Comparison of ENCODE assay signal across 26 cellular contexts in genomic region chr4:162116085-162116784, GRCh38. TPM values are rescaled to one million over a fixed set of nuclear protein-coding genes. Genes with fewer than 3 reads are reported as not detected.
DNase-seq lines count a peak whose midpoint lies in the region; ATAC-seq and TF ChIP-seq lines count a peak whose summit lies in the region.
"Had no signal": no experiment of that assay in that cellular context is flagged by ENCODE, and none has a peak within 500 bp of the region (broad histone marks: within the 10 kb centered on the region; RNA-seq: fewer than 3 reads in every experiment).

No MANE protein-coding gene starts in this region.

- H3K23ac ChIP-seq in H9 (ENCODE audit: insufficient read length, low read depth, low read length) = no peak overlapping the region

- peak overlapping the region; percentile 17 for H3K4me2 ChIP-seq in H9 (ENCODE audit: insufficient read depth, insufficient read length, low read length)
- H3K4me2 ChIP-seq: KMS-11 had no signal

- no peak overlapping the region for H4K8ac ChIP-seq in H9 (replicated peaks; ENCODE audit: insufficient read length, low read depth, low read length)

- H3K56ac ChIP-seq in H9 (ENCODE audit: insufficient read length, low read depth, low read length) = no peak overlapping the region

- H3K4me1 ChIP-seq in H9 (ENCODE audit: insufficient read depth, low read length) = peaks cover 7% of the 10 kb centered on the region
- H3K4me1 ChIP-seq: prostate gland, sigmoid colon, SJCRH30, thyroid gland, uterus had no signal

- no peak for TF ChIP-seq CTCF in H9 (conservative IDR thresholded peaks at IDR 0.05)
- TF ChIP-seq CTCF in WTC11 (IDR thresholded peaks at IDR 0.05) = no peak
- TF ChIP-seq CTCF in retinal pigment epithelial cell (conservative IDR thresholded peaks at IDR 0.05; ENCODE audit: low read depth, low read length) = no peak

- H3K4ac ChIP-seq in H9 (ENCODE audit: low read depth, low read length) = no peak overlapping the region

- no peak overlapping the region for H2BK5ac ChIP-seq in H9 (ENCODE audit: insufficient read length, low read length)

- CTCF ChIA-PET in WTC11 (lab: Charles Lee) = no interaction called here

- H3K4me1 Mint-ChIP-seq in H9 (peaks cover 33 to 38% of the 10 kb centered on the region in 2 experiments), WTC11 (peaks cover 47% of the 10 kb centered on the region)
- H3K4me1 Mint-ChIP-seq: activated T-helper 17 cell treated with anti-CD3 and anti-CD28 coated beads, Interleukin-2, amount 50 U/mL, for 72 hours; B cell had no signal

- no peaks in the 10 kb centered on the region for H3K23me2 ChIP-seq in H9 (ENCODE audit: insufficient read length, low read depth, low read length, poor library complexity, severe bottlenecking)

- H3K9me3 ChIP-seq in H9 (ENCODE audit: control insufficient read depth, low read depth, low read length) = no peaks in the 10 kb centered on the region
- H3K9me3 ChIP-seq: prostate gland, sigmoid colon, SJCRH30, thyroid gland, uterus had no signal

- ATAC-seq in WTC11 = peak; percentile 85
- ATAC-seq: activated CD8-positive, alpha-beta T cell treated with anti-CD3 and anti-CD28 coated beads, Interleukin-2, amount 10 ng/mL, durations not matched to agents 7 days and 5 days; activated T-helper 17 cell treated with anti-CD3 and anti-CD28 coated beads, Interleukin-2, amount 50 U/mL, for 72 hours; left lobe of liver had no signal

- POLR2A ChIA-PET in WTC11 (lab: Charles Lee) = interaction anchor here (0.9 kb wide), 1 partner anchor 10 kb away, joined by 3 read pairs; no protein-coding TSS in a partner anchor

- H3K36me3 Mint-ChIP-seq in H9 (ENCODE audit: insufficient read depth in 1 of 3, low read depth in 3 of 3) = peaks cover 0 to 4% (median 0%) of the 10 kb centered on the region in 3 experiments; a peak in 1 of 7 replicates
- no peaks in the 10 kb centered on the region for H3K36me3 Mint-ChIP-seq in WTC11

- no peak overlapping the region for H3T11ph ChIP-seq in H9 (ENCODE audit: low read length)

- DNase-seq in H9 = peak; percentile 41
- no peak for DNase-seq in WTC11 (ENCODE audit: low spot score)
- peak; percentile 76 for DNase-seq in islet precursor cell
- DNase-seq in retinal pigment epithelial cell (ENCODE audit: low read depth) = peak; percentile 17
- DNase-seq in dermis blood vessel endothelial cell = no peak
- no peak for DNase-seq in NCI-H2196 (lab: John Stamatoyannopoulos, UW; ENCODE audit: unreplicated experiment)
- DNase-seq in HPDE6-E6E7 (ENCODE audit: extremely low spot score) = no peak
- DNase-seq: ACHN; activated CD4-positive, alpha-beta T cell treated with anti-CD3 and anti-CD28 coated beads for 4 hours; activated CD8-positive, alpha-beta T cell treated with anti-CD3 and anti-CD28 coated beads, Interleukin-2, amount 10 ng/mL, durations not matched to agents 7 days and 5 days; activated naive CD4-positive, alpha-beta T cell treated with anti-CD3 and anti-CD28 coated beads, Interleukin-2, amount 50 U/mL, for 16 hours; brain microvascular endothelial cell; MM.1S; nucleus accumbens; RPMI8226; sigmoid colon; SJCRH30; stimulated activated CD4-positive, alpha-beta T cell treated with anti-CD3 and anti-CD28 coated beads, Interleukin-4, amount 100 ng/mL, for 1 hour; T-helper 9 cell; thyroid gland; uterus had no signal

- no peaks in the 10 kb centered on the region for H3K9me3 Mint-ChIP-seq in H9
- H3K9me3 Mint-ChIP-seq in WTC11 = no peaks in the 10 kb centered on the region

- no peak overlapping the region for H2BK20ac ChIP-seq in H9 (ENCODE audit: low read depth, low read length, poor library complexity, severe bottlenecking)

- no peak overlapping the region for H3K14ac ChIP-seq in H9 (ENCODE audit: insufficient read depth, low read length)

- peak overlapping the region; percentile 89 for H2AFZ ChIP-seq in H9 (ENCODE audit: low read length)

- H3K4me3 ChIP-seq in retinal pigment epithelial cell (ENCODE audit: low read length) = peak overlapping the region; percentile 15
- H3K4me3 ChIP-seq: prostate gland, sigmoid colon, SJCRH30, thyroid gland, uterus had no signal

- H2BK120ac ChIP-seq in H9 (ENCODE audit: low read depth, low read length, poor library complexity, severe bottlenecking) = no peak overlapping the region

- H3K27me3 ChIP-seq in H9 (ENCODE audit: insufficient read depth, low read length) = no peaks in the 10 kb centered on the region
- H3K27me3 ChIP-seq: brain microvascular endothelial cell, sigmoid colon, SJCRH30, thyroid gland had no signal

- H3K27ac Mint-ChIP-seq in H9 (peak overlapping the region in 2 of 3 experiments; percentile 78 to 97; a peak in 6 of 7 replicates), WTC11 (peak overlapping the region; percentile 47)
- H3K27ac Mint-ChIP-seq: activated CD8-positive, alpha-beta T cell treated with anti-CD3 and anti-CD28 coated beads, Interleukin-2, amount 10 ng/mL, durations not matched to agents 7 days and 5 days; activated T-helper 17 cell treated with anti-CD3 and anti-CD28 coated beads, Interleukin-2, amount 50 U/mL, for 72 hours; B cell had no signal

- H2BK15ac ChIP-seq in H9 (ENCODE audit: low read depth, low read length) = no peak overlapping the region

- H3K27ac ChIP-seq in H9 (ENCODE audit: insufficient read length, low read depth, low read length) = no peak overlapping the region
- H3K27ac ChIP-seq: brain microvascular endothelial cell, KMS-11, prostate gland, sigmoid colon, SJCRH30, thyroid gland, uterus had no signal

- H2BK12ac ChIP-seq in H9 (ENCODE audit: insufficient read length, low read depth, low read length) = no peak overlapping the region

- H4K20me1 ChIP-seq in H9 (ENCODE audit: control insufficient read depth, insufficient read depth, insufficient read length) = no peaks in the 10 kb centered on the region

- no peak overlapping the region for H4K91ac ChIP-seq in H9 (ENCODE audit: insufficient read length, low read depth, low read length)

- no peak overlapping the region for H4K5ac ChIP-seq in H9 (ENCODE audit: insufficient read length, low read depth, low read length)

- H3K79me2 ChIP-seq in H9 (ENCODE audit: insufficient read depth, low read length) = no peaks in the 10 kb centered on the region

- no CpG with 5 or more reads among the region's 13 CpGs for WGBS in H9 (ENCODE audit: extremely low coverage, insufficient read length, low lambda C conversion rate)

- no peaks in the 10 kb centered on the region for H3K79me1 ChIP-seq in H9 (ENCODE audit: insufficient read depth, low read depth, low read length, poor library complexity, severe bottlenecking)

- H3K27me3 Mint-ChIP-seq in H9 (ENCODE audit: low read depth) (no peaks in the 10 kb centered on the region), WTC11 (ENCODE audit: low read depth) (no peaks in the 10 kb centered on the region)
- H3K27me3 Mint-ChIP-seq: activated T-helper 17 cell treated with anti-CD3 and anti-CD28 coated beads, Interleukin-2, amount 50 U/mL, for 72 hours; B cell had no signal

- H3K4me3 Mint-ChIP-seq in H9 = peak overlapping the region in 1 of 2 experiments; percentile 70; a peak in 3 of 5 replicates
- no peak overlapping the region for H3K4me3 Mint-ChIP-seq in WTC11
- H3K4me3 Mint-ChIP-seq: activated CD8-positive, alpha-beta T cell treated with anti-CD3 and anti-CD28 coated beads, Interleukin-2, amount 10 ng/mL, durations not matched to agents 7 days and 5 days; activated T-helper 17 cell treated with anti-CD3 and anti-CD28 coated beads, Interleukin-2, amount 50 U/mL, for 72 hours; B cell had no signal

- H2AK5ac ChIP-seq in H9 (ENCODE audit: insufficient read length, low read length) = no peak overlapping the region

- no peak overlapping the region for H3K18ac ChIP-seq in H9 (ENCODE audit: insufficient read length, low read depth, low read length)

- no peak overlapping the region for H3K9ac ChIP-seq in H9 (ENCODE audit: extremely low read depth, insufficient read length, low read length)
- H3K9ac ChIP-seq: KMS-11 had no signal

TF ChIP-seq in WTC11, 78 proteins besides CTCF, POLR2A, EP300 and RAD21:
- TF ChIP-seq CDX4 (CRISPR knock-in tag; IDR thresholded peaks at IDR 0.05; ENCODE audit: borderline replicate concordance) (no peak), E2F4 (CRISPR knock-in tag; IDR thresholded peaks at IDR 0.05; ENCODE audit: borderline replicate concordance, low read depth) (no peak), ZNF138 (CRISPR knock-in tag; conservative IDR thresholded peaks at IDR 0.05) (no peak), NFATC4 (CRISPR knock-in tag; IDR thresholded peaks at IDR 0.05) (no peak)

RNA-seq across cellular contexts. Expression of gene FSTL5, which starts 47.6 kb away (rescaled TPM):
- total RNA-seq in H9 (2021) = not detected in 2 replicates
- 0.44 to 0.55 TPM (median 0.53 TPM) in 3 replicates for total RNA-seq in WTC11 (2021)
- under 0.01 and 1.3 TPM in 2 replicates for total RNA-seq in dermis blood vessel endothelial cell
- total RNA-seq: activated CD8-positive, alpha-beta T cell treated with anti-CD3 and anti-CD28 coated beads, Interleukin-2, amount 10 ng/mL, durations not matched to agents 7 days and 5 days; activated T-helper 17 cell treated with anti-CD3 and anti-CD28 coated beads, Interleukin-2, amount 50 U/mL, for 72 hours; B cell had no signal

Comparison
In these comparisons a context has a peak if more than half of its experiments do, and no peak if none do; other contexts are left out.
1. DNase-seq: peak in H9 (single experiment), islet precursor cell (single experiment) and retinal pigment epithelial cell (single experiment); none in WTC11 (single experiment), dermis blood vessel endothelial cell (single experiment), NCI-H2196 (single experiment) and HPDE6-E6E7 (single experiment).